Comparison of ENCODE assay signal across 8 cellular contexts in the genomic region with DNA sequence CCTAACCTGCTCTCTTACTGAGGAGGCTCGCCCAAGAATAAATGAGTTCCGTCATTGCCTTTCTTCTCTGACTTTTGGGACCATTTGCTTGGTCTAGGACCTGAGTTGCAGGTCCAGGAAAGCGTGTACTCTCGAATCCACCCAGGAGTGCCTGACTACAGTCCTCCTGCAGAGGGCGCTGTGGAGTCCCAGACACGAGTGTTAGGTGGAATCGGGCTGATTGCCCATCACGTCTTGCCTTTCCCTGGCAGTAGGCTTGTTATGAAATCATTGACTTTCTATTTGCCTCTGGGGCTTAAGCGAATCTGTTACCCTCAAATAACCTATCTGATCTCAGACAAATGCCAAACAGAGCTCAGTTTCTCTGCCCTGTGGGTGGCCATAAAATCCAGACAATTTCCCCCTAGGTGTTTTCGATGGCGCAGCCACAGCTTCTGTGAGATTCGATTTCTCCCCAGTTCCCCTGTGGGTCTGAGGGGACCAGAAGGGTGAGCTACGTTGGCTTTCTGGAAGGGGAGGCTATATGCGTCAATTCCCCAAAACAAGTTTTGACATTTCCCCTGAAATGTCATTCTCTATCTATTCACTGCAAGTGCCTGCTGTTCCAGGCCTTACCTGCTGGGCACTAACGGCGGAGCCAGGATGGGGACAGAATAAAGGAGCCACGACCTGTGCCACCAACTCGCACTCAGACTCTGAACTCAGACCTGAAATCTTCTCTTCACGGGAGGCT. TPM values are rescaled to one million over a fixed set of nuclear protein-coding genes. Genes with fewer than 3 reads are reported as not detected.
DNase-seq lines count a peak whose midpoint lies in the region; ATAC-seq and TF ChIP-seq lines count a peak whose summit lies in the region.

A gene with protein sequence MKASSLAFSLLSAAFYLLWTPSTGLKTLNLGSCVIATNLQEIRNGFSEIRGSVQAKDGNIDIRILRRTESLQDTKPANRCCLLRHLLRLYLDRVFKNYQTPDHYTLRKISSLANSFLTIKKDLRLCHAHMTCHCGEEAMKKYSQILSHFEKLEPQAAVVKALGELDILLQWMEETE (plus strand): TSS at position 685 of the 733 bp plus-strand sequence. CDS start 230 bp downstream, outside the sequence.

- no peak within 1 kb of the TSS for H3K4me3 ChIP-seq in mammary epithelial cell (replicated peaks in 1 of 3; ENCODE audit: insufficient read depth in 1 of 3, low read depth in 2 of 3, low read length in 3 of 3)

- ATAC-seq in WTC11 (peak; percentile 93), GM18858 (IDR thresholded peaks at IDR 0.05; ENCODE audit: unreplicated experiment) (no peak)

- in situ Hi-C loops in mammary epithelial cell (cut with MboI; ENCODE audit: low sequenced_read_pairs in 2 of 2) = loop anchor here in 1 of 2 donors (5.0 kb wide), 1 partner anchor 47 kb away; no protein-coding TSS in a partner anchor

- H3K27ac Mint-ChIP-seq in WTC11 = no peak within 1 kb of the TSS

- 29% methylated on average over 19 of the region's 19 CpGs for WGBS in mammary epithelial cell (ENCODE audit: low coverage, missing lambda C conversion rate)

- H3K4me3 Mint-ChIP-seq in WTC11 = no peak within 1 kb of the TSS

- dilution Hi-C loops in mammary epithelial cell (cut with HindIII; ENCODE audit: low sequenced_read_pairs) = no loop called here

- peak within 1 kb of the TSS; percentile 72 for H2AFZ ChIP-seq in mammary epithelial cell (ENCODE audit: low read depth, low read length)

- no peaks in the 10 kb centered on the region for H4K20me1 ChIP-seq in mammary epithelial cell (ENCODE audit: insufficient read depth, low read length)

- peaks cover 18% of the 10 kb centered on the region for H3K27me3 Mint-ChIP-seq in WTC11 (ENCODE audit: low read depth)

- H3K27me3 ChIP-seq in mammary epithelial cell (ENCODE audit: insufficient read depth, low read length) = no peaks in the 10 kb centered on the region

- peak within 1 kb of the TSS; percentile 57 for H3K4me2 ChIP-seq in mammary epithelial cell (ENCODE audit: insufficient read depth, low read depth, low read length)

- BruUV-seq in mammary epithelial cell (replicated peaks; lab: Mats Ljungman, UMichigan) = no TSS peak

- H3K27ac ChIP-seq in mammary epithelial cell (ENCODE audit: insufficient read depth, low read depth, low read length) = no peak within 1 kb of the TSS

- no peak within 1 kb of the TSS for H3K9ac ChIP-seq in mammary epithelial cell (ENCODE audit: insufficient read depth, low read length)

- POLR2A ChIA-PET in WTC11 (lab: Charles Lee) = no interaction called here

- H3K4me1 Mint-ChIP-seq in WTC11 = 0 out of 2 replicates have a peak, but pooled peaks cover 3% of the 10 kb centered on the region

- intact Hi-C loops in mammary epithelial cell (cut with micrococcal nuclease) = loop anchor here (1.0 to 5.0 kb wide), 3 partner anchors 46 to 138 kb away; no protein-coding TSS in a partner anchor

- H3K79me2 ChIP-seq in mammary epithelial cell (ENCODE audit: insufficient read depth, low read length) = no peaks in the 10 kb centered on the region

- no peaks in the 10 kb centered on the region for H3K36me3 ChIP-seq in mammary epithelial cell (ENCODE audit: insufficient read depth, low read length)

- H3K9me3 ChIP-seq in mammary epithelial cell (replicated peaks; ENCODE audit: insufficient read depth, low read length) = no peaks in the 10 kb centered on the region

- no peaks in the 10 kb centered on the region for H3K36me3 Mint-ChIP-seq in WTC11

- peaks cover 34% of the 10 kb centered on the region for H3K4me1 ChIP-seq in mammary epithelial cell (ENCODE audit: insufficient read depth, low read length)

- H3K9me3 Mint-ChIP-seq in WTC11 = no peaks in the 10 kb centered on the region

- CTCF ChIA-PET in WTC11 (lab: Charles Lee) = interaction anchor here (0.7 to 2.7 kb wide), 10 partner anchors 8 to 130 kb away, joined by 3 to 15 read pairs (median 3); no protein-coding TSS in a partner anchor
- CTCF ChIA-PET in mammary epithelial cell (lab: Charles Lee; ENCODE audit: low non-redundant PET) = interaction anchor here (0.7 to 1.2 kb wide), 2 partner anchors 21 to 44 kb away, joined by 4 read pairs; no protein-coding TSS in a partner anchor

- DNase-seq in NCI-H1417 (lab: John Stamatoyannopoulos, UW) (peak in 2 of 3 experiments; percentile 56 to 87), NCI-H1417 treated with DMSO at 0.1 percent for 48 hours (lab: John Stamatoyannopoulos, UW) (no peak), NCI-H146 treated with DMSO at 0.1 percent for 48 hours (lab: John Stamatoyannopoulos, UW; ENCODE audit: unreplicated experiment) (peak; percentile 37), WTC11 (ENCODE audit: low spot score) (peak; percentile 91), mammary epithelial cell (peak; percentile 78), kidney tubule cell (ENCODE audit: low spot score) (peak; percentile 74)
- peak; percentile 76 to 84 for DNase-seq in stimulated activated CD4-positive, alpha-beta T cell treated with anti-CD3 and anti-CD28 coated beads, Interleukin-4, amount 100 ng/mL, for 4 hours

- TF ChIP-seq CTCF in WTC11 (IDR thresholded peaks at IDR 0.05) = peak; percentile 90
- TF ChIP-seq CTCF in mammary epithelial cell (conservative IDR thresholded peaks at IDR 0.05 in 1 of 2, IDR thresholded peaks at IDR 0.05 in 1 of 2; ENCODE audit: extremely low read depth in 1 of 2, insufficient read depth in 1 of 2, low read depth in 1 of 2, low read length in 2 of 2) = peak; percentile 98 to 99

TF ChIP-seq in WTC11, 78 proteins besides CTCF, POLR2A, EP300 and RAD21:
- TF ChIP-seq KAT7 (CRISPR knock-in tag; IDR thresholded peaks at IDR 0.05; ENCODE audit: borderline replicate concordance) (no peak), CREB1 (CRISPR knock-in tag; IDR thresholded peaks at IDR 0.05) (no peak)
- TF ChIP-seq, protein P1, sequence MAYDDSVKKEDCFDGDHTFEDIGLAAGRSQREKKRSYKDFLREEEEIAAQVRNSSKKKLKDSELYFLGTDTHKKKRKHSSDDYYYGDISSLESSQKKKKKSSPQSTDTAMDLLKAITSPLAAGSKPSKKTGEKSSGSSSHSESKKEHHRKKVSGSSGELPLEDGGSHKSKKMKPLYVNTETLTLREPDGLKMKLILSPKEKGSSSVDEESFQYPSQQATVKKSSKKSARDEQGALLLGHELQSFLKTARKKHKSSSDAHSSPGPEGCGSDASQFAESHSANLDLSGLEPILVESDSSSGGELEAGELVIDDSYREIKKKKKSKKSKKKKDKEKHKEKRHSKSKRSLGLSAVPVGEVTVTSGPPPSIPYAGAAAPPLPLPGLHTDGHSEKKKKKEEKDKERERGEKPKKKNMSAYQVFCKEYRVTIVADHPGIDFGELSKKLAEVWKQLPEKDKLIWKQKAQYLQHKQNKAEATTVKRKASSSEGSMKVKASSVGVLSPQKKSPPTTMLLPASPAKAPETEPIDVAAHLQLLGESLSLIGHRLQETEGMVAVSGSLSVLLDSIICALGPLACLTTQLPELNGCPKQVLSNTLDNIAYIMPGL (CRISPR knock-in tag; IDR thresholded peaks at IDR 0.05) = 0 out of 2 replicates have a peak, but pooled peaks have one; percentile 44

RNA-seq across cellular contexts. Expression of the gene that starts here (rescaled TPM):
- not detected in 3 replicates for total RNA-seq in WTC11 (2021)
- total RNA-seq in mammary epithelial cell = not detected
- 0.10 TPM for polyA plus RNA-seq in mammary epithelial cell
- not detected for polyA minus RNA-seq in mammary epithelial cell

Comparison
In these comparisons a context has a peak if more than half of its experiments do, and no peak if none do; other contexts are left out.
1. Peak in DNase-seq and ATAC-seq in WTC11; RNA of the gene not detected or under 1 TPM.
2. Peak in DNase-seq and H3K4me2 ChIP-seq in mammary epithelial cell; RNA of the gene not detected or under 1 TPM.